Comparison of ENCODE assay signal across 11 cellular contexts in genomic region chr2:162244559-162245031, GRCh38. TPM values are rescaled to one million over a fixed set of nuclear protein-coding genes. Genes with fewer than 3 reads are reported as not detected.
DNase-seq lines count a peak whose midpoint lies in the region; ATAC-seq, FAIRE-seq and TF ChIP-seq lines count a peak whose summit lies in the region.
"Had no signal": no experiment of that assay in that cellular context is flagged by ENCODE, and none has a peak within 500 bp of the region (broad histone marks: within the 10 kb centered on the region; RNA-seq: fewer than 3 reads in every experiment).

No MANE protein-coding gene starts in this region.

- peaks cover 3% of the 10 kb centered on the region for H3K36me3 ChIP-seq in mammary epithelial cell (ENCODE audit: insufficient read depth, low read length)
- no peaks in the 10 kb centered on the region for H3K36me3 ChIP-seq in kidney (ENCODE audit: control insufficient read depth in 1 of 2, insufficient read depth in 2 of 2, low read length in 2 of 2)
- H3K36me3 ChIP-seq in suprapubic skin: no peaks in the 10 kb centered on the region

- TF ChIP-seq EP300 in suprapubic skin (IDR thresholded peaks at IDR 0.05): no peak

- H3K4me2 ChIP-seq in mammary epithelial cell (ENCODE audit: insufficient read depth, low read depth, low read length): peak overlapping the region; percentile 90

- no peaks in the 10 kb centered on the region for H4K20me1 ChIP-seq in mammary epithelial cell (ENCODE audit: insufficient read depth, low read length)

- TF ChIP-seq CTCF in mammary epithelial cell (conservative IDR thresholded peaks at IDR 0.05 in 1 of 2, IDR thresholded peaks at IDR 0.05 in 1 of 2; ENCODE audit: extremely low read depth in 1 of 2, insufficient read depth in 1 of 2, low read depth in 1 of 2, low read length in 2 of 2) (no peak), kidney (IDR thresholded peaks at IDR 0.05; ENCODE audit: borderline replicate concordance, extremely low read depth, insufficient read depth) (no peak), suprapubic skin (IDR thresholded peaks at IDR 0.05) (no peak), GM20000 (IDR thresholded peaks at IDR 0.05; ENCODE audit: extremely low read depth, missing control alignments) (no peak)

- H3K9me3 ChIP-seq in mammary epithelial cell (replicated peaks; ENCODE audit: insufficient read depth, low read length): no peaks in the 10 kb centered on the region
- no peaks in the 10 kb centered on the region for H3K9me3 ChIP-seq in kidney (ENCODE audit: control insufficient read depth in 1 of 2, low read length in 2 of 2)
- no peaks in the 10 kb centered on the region for H3K9me3 ChIP-seq in suprapubic skin

- no peak overlapping the region for H3K27ac Mint-ChIP-seq in activated naive CD8-positive, alpha-beta T cell treated with anti-CD3 and anti-CD28 coated beads for 36 hours
- H3K27ac Mint-ChIP-seq in T-cell: no peak overlapping the region
- H3K27ac Mint-ChIP-seq: progenitor cell of endocrine pancreas had no signal

- intact Hi-C loops in mammary epithelial cell (cut with micrococcal nuclease): loop anchor here (1.0 to 5.0 kb wide), 4 partner anchors 17 to 152 kb away; no protein-coding TSS in a partner anchor
- intact Hi-C loops in kidney (cut with DNase I): no loop called here

- no peaks in the 10 kb centered on the region for H3K9me3 Mint-ChIP-seq in activated naive CD8-positive, alpha-beta T cell treated with anti-CD3 and anti-CD28 coated beads for 36 hours
- H3K9me3 Mint-ChIP-seq in T-cell: no peaks in the 10 kb centered on the region

- CTCF ChIA-PET in mammary epithelial cell (lab: Charles Lee; ENCODE audit: low non-redundant PET): no interaction called here
- CTCF ChIA-PET in T-cell (lab: Charles Lee): no interaction called here

- peaks cover 34% of the 10 kb centered on the region for H3K79me2 ChIP-seq in mammary epithelial cell (ENCODE audit: insufficient read depth, low read length)

- H3K27ac ChIP-seq in mammary epithelial cell (ENCODE audit: insufficient read depth, low read depth, low read length) (peak overlapping the region; percentile 90), kidney (ENCODE audit: low read depth in 2 of 2, low read length in 2 of 2) (no peak overlapping the region), suprapubic skin (peak overlapping the region; percentile 66)

- no peak for FAIRE-seq in kidney (lab: Jason Lieb, UNC)
- FAIRE-seq: GM18507 had no signal

- no peaks in the 10 kb centered on the region for H3K36me3 Mint-ChIP-seq in activated naive CD8-positive, alpha-beta T cell treated with anti-CD3 and anti-CD28 coated beads for 36 hours
- no peaks in the 10 kb centered on the region for H3K36me3 Mint-ChIP-seq in T-cell

- no peak for TF ChIP-seq POLR2A in suprapubic skin (IDR thresholded peaks at IDR 0.05)

- H3K27me3 ChIP-seq in mammary epithelial cell (ENCODE audit: insufficient read depth, low read length) (no peaks in the 10 kb centered on the region), suprapubic skin (no peaks in the 10 kb centered on the region)

- in situ Hi-C loops in mammary epithelial cell (cut with MboI; ENCODE audit: low sequenced_read_pairs in 2 of 2): no loop called here

- dilution Hi-C loops in mammary epithelial cell (cut with HindIII; ENCODE audit: low sequenced_read_pairs): loop anchor here (5.0 kb wide), 1 partner anchor 73 kb away; the partner anchor contains the start of gene IFIH1

- H3K4me1 ChIP-seq in mammary epithelial cell (ENCODE audit: insufficient read depth, low read length) (peaks cover 39% of the 10 kb centered on the region), kidney (ENCODE audit: control insufficient read depth in 1 of 2, insufficient read depth in 1 of 2, low read depth in 1 of 2, low read length in 2 of 2) (no peaks in the 10 kb centered on the region), suprapubic skin (peaks cover 26% of the 10 kb centered on the region)

- no peak overlapping the region for H3K4me3 Mint-ChIP-seq in activated naive CD8-positive, alpha-beta T cell treated with anti-CD3 and anti-CD28 coated beads for 36 hours
- no peak overlapping the region for H3K4me3 Mint-ChIP-seq in T-cell

- ATAC-seq in T-cell (replicated peaks in 1 of 4): no peak

- H3K4me3 ChIP-seq in mammary epithelial cell (replicated peaks in 1 of 3; ENCODE audit: insufficient read depth in 1 of 3, low read depth in 2 of 3, low read length in 3 of 3): peak overlapping the region; percentile 2 to 75 (median 62)
- no peak overlapping the region for H3K4me3 ChIP-seq in kidney (ENCODE audit: low read length in 2 of 2)
- no peak overlapping the region for H3K4me3 ChIP-seq in suprapubic skin

- H2AFZ ChIP-seq in mammary epithelial cell (ENCODE audit: low read depth, low read length): no peak overlapping the region

- DNase-seq in HPDE6-E6E7 (ENCODE audit: extremely low spot score) (peak; percentile 69), mammary epithelial cell (peak; percentile 95), kidney (peak; percentile 64), suprapubic skin (ENCODE audit: low spot score in 2 of 2) (no peak), GM20000 (ENCODE audit: low spot score) (no peak), T-cell (no peak)
- no peak for DNase-seq in activated naive CD8-positive, alpha-beta T cell treated with anti-CD3 and anti-CD28 coated beads for 36 hours
- no peak for DNase-seq in stimulated activated CD8-positive, alpha-beta memory T cell treated with anti-CD3 and anti-CD28 coated beads, Interleukin-4, amount 100 ng/mL, for 48 hours
- DNase-seq: NCI-H1417 treated with DMSO at 0.1 percent for 48 hours had no signal

- H3K4me1 Mint-ChIP-seq in activated naive CD8-positive, alpha-beta T cell treated with anti-CD3 and anti-CD28 coated beads for 36 hours: no peaks in the 10 kb centered on the region
- no peaks in the 10 kb centered on the region for H3K4me1 Mint-ChIP-seq in T-cell

- WGBS in mammary epithelial cell (ENCODE audit: low coverage, missing lambda C conversion rate): 0% methylated on average over 2 of the region's 2 CpGs
- WGBS in suprapubic skin: 41% methylated on average over 2 of the region's 2 CpGs

- H3K9ac ChIP-seq in mammary epithelial cell (ENCODE audit: insufficient read depth, low read length) (peak overlapping the region; percentile 76), kidney (ENCODE audit: low read length in 2 of 2) (no peak overlapping the region)

- POLR2A ChIA-PET in T-cell (lab: Charles Lee): no interaction called here

- no TSS peak for BruUV-seq in mammary epithelial cell (replicated peaks; lab: Mats Ljungman, UMichigan)

- peaks cover 34% of the 10 kb centered on the region for H3K27me3 Mint-ChIP-seq in activated naive CD8-positive, alpha-beta T cell treated with anti-CD3 and anti-CD28 coated beads for 36 hours
- peaks cover 17 to 21% of the 10 kb centered on the region in 2 donors for H3K27me3 Mint-ChIP-seq in T-cell

RNA-seq across cellular contexts. Expression of gene FAP, which starts 1.4 kb away (rescaled TPM):
- 100 to 1,000 TPM in 1 of 2 donors, 10 to 100 TPM in 1; 53.0 to 216 TPM for total RNA-seq in mammary epithelial cell
- 25.5 TPM for polyA plus RNA-seq in mammary epithelial cell
- 47.9 TPM for polyA minus RNA-seq in mammary epithelial cell
- total RNA-seq in kidney: 3.3 TPM
- 0.45 TPM for polyA plus RNA-seq in kidney (ENCODE audit: insufficient read depth, low read depth, low replicate concordance)
- total RNA-seq in suprapubic skin: 1 to 10 TPM; 1.8 to 4.5 (median 2.8) TPM
- not detected for total RNA-seq in activated naive CD8-positive, alpha-beta T cell treated with anti-CD3 and anti-CD28 coated beads for 36 hours
- under 1 TPM in 2 of 5 donors, not detected in 3; 0.85 to 0.88 TPM for total RNA-seq in T-cell
- total RNA-seq: progenitor cell of endocrine pancreas had no signal

Comparison
In these comparisons a context has a peak if more than half of its experiments do, and no peak if none do; other contexts are left out.
1. DNase-seq: peak in HPDE6-E6E7 (single experiment), mammary epithelial cell (single experiment) and kidney (single experiment); none in suprapubic skin (0 of 2), activated naive CD8-positive, alpha-beta T cell treated with anti-CD3 and anti-CD28 coated beads for 36 hours (single experiment), stimulated activated CD8-positive, alpha-beta memory T cell treated with anti-CD3 and anti-CD28 coated beads, Interleukin-4, amount 100 ng/mL, for 48 hours (single experiment), GM20000 (single experiment) and T-cell (0 of 34).
2. H3K27ac ChIP-seq: peak in mammary epithelial cell (single experiment) and suprapubic skin (single experiment); none in kidney (0 of 2).
3. H3K4me3 ChIP-seq: peak in mammary epithelial cell (3 of 3); none in kidney (0 of 2) and suprapubic skin (single experiment).
4. RNA of gene FAP, which starts 1.4 kb away (total RNA-seq): 53.0 to 216 TPM in mammary epithelial cell; 3.3 TPM in kidney (single experiment), 1.8 to 4.5 TPM in suprapubic skin, not detected in activated naive CD8-positive, alpha-beta T cell treated with anti-CD3 and anti-CD28 coated beads for 36 hours and 0.85 to 0.88 TPM in T-cell; every median in the first group is over 4 times any median in the second.